In the genomic region with DNA sequence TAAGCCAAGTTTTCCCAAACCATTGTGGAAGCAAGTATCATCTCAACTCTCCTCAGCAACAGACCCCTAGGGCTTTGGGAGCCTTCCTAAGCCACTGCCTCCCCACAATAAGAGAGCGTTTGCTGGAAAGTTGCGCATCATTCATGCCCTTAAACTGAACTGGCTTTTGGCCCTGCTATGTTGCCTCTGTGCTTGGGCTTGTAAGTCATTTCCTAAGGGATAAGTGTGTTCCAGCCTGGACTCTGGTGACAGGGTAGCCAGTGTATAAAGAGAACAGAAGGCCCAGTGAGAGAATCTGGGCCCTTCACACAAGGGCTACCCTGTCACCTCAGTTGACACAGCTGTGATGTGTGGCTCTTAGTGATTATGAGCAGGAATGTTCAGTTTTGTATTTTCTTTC, we compare ENCODE assay signal across 16 cellular contexts.
DNase-seq lines count a peak whose midpoint lies in the region; TF ChIP-seq lines count a peak whose summit lies in the region.
"Had no signal": no experiment of that assay in that cellular context is flagged by ENCODE, and none has a peak within 500 bp of the region (broad histone marks: within the 10 kb centered on the region; RNA-seq: fewer than 3 reads in every experiment).

No MANE protein-coding gene starts in this region.

- no peaks in the 10 kb centered on the region for H3K27me3 Mint-ChIP-seq in neural progenitor cell (ENCODE audit: insufficient read depth, low read depth)

- H3K36me3 ChIP-seq in neural progenitor cell: no peaks in the 10 kb centered on the region

- H3K79me2 ChIP-seq in neural progenitor cell (ENCODE audit: low read depth): no peaks in the 10 kb centered on the region

- no peak overlapping the region for H3K9ac ChIP-seq in neural progenitor cell
- H3K9ac ChIP-seq: GM23248 had no signal

- no peak overlapping the region for H3K4me3 ChIP-seq in neural progenitor cell
- H3K4me3 ChIP-seq: GM12878, GM23248, K562 had no signal

- no peaks in the 10 kb centered on the region for H3F3A ChIP-seq in neural progenitor cell (ENCODE audit: low read depth)

- H3K4me1 ChIP-seq in neural progenitor cell: no peaks in the 10 kb centered on the region

- no peaks in the 10 kb centered on the region for H3K9me3 ChIP-seq in neural progenitor cell (ENCODE audit: low read depth)

- no peak overlapping the region for H3K4me2 ChIP-seq in neural progenitor cell

- H3K36me3 Mint-ChIP-seq in neural progenitor cell: no peaks in the 10 kb centered on the region
- H3K36me3 Mint-ChIP-seq: CD8-positive, alpha-beta T cell had no signal

- no peak overlapping the region for H3K4me3 Mint-ChIP-seq in neural progenitor cell
- H3K4me3 Mint-ChIP-seq: CD8-positive, alpha-beta T cell had no signal

- H4K20me1 ChIP-seq in neural progenitor cell (ENCODE audit: low read depth): no peaks in the 10 kb centered on the region

- H3K9me3 Mint-ChIP-seq in neural progenitor cell: no peaks in the 10 kb centered on the region
- H3K9me3 Mint-ChIP-seq: CD8-positive, alpha-beta T cell had no signal

- peak overlapping the region; percentile 24 for H3K27ac Mint-ChIP-seq in neural progenitor cell
- H3K27ac Mint-ChIP-seq: CD8-positive, alpha-beta T cell had no signal

- no peaks in the 10 kb centered on the region for H3K4me1 Mint-ChIP-seq in neural progenitor cell

- no peaks in the 10 kb centered on the region for H3K27me3 ChIP-seq in neural progenitor cell

- no peak overlapping the region for H2AFZ ChIP-seq in neural progenitor cell (replicated peaks)
- H2AFZ ChIP-seq: GM23248 had no signal

- no peak overlapping the region for H3K27ac ChIP-seq in neural progenitor cell
- H3K27ac ChIP-seq: GM23248 had no signal

- no peak for TF ChIP-seq CTCF in neural progenitor cell (IDR thresholded peaks at IDR 0.05)

- peak in 9 of 14 donors; percentile 3 to 51 (median 25) for DNase-seq in C1 segment of cervical spinal cord (lab: John Stamatoyannopoulos, UW)
- DNase-seq in NCI-H82 (lab: John Stamatoyannopoulos, UW): peak; percentile 56
- DNase-seq in head of caudate nucleus: peak in 24 of 42 donors; percentile 8 to 58 (median 29)
- no peak for DNase-seq in neural progenitor cell (ENCODE audit: low spot score)
- DNase-seq in D341Med (ENCODE audit: low spot score): no peak
- no peak for DNase-seq in cerebellar cortex (ENCODE audit: low spot score)
- no peak for DNase-seq in GF-D8 (lab: John Stamatoyannopoulos, UW)
- DNase-seq: AML-193; CD8-positive, alpha-beta T cell; DMS 273 treated with DMSO at 0.1 percent for 48 hours; GM23248; NCI-H1436; NCI-H2081; SW 1271 had no signal

- intact Hi-C loops in head of caudate nucleus (cut with DNase I): loop anchor here (5.0 kb wide), 1 partner anchor 62 kb away; no protein-coding TSS in a partner anchor

Comparison
In these comparisons a context has a peak if more than half of its experiments do, and no peak if none do; other contexts are left out.
1. DNase-seq: peak in C1 segment of cervical spinal cord (9 of 14), NCI-H82 (single experiment) and head of caudate nucleus (24 of 42); none in neural progenitor cell (single experiment), D341Med (single experiment), cerebellar cortex (single experiment) and GF-D8 (single experiment).